ENCODE assay signal across 8 cellular contexts in the genomic region with DNA sequence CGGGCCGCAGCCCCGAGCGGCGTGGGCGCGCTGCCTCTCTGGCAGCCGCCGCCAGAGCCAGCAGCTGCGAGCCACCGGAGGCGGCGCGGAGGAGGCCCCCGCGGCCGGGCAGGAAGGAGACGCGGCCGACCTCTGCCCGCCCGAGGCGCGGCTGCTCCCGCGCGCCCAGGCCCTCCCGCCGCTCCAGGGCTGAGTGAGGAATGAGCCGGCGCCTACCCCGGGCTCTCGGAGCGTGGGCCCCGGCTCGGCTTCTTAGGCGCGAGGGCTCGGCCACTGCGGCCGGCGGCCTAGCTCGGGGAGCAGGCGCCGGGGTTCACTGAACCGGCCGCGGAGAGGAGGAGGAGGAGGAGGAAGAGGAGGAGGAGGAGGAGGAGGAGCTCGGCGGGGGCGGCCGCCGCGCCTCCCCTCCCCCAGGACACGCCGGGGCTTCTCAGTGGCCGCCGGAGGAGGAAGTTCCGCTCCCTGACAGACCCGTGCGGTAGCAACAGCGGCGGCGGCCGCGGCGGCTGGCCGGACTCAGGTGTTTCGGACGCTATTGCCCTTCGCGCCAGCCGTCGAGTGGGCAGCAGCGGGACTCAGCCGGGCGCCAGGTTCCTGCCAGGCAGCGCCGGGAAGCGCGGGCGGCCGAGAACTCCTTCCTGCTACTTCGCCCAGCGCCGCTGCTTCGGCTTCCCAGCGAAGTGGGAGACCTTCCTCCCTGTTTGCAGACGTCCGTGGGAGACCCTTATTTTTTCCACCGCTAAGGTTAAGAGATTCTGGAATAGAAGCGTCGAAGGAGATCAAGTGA. TPM values are rescaled to one million over a fixed set of nuclear protein-coding genes. Genes with fewer than 3 reads are reported as not detected.
DNase-seq lines count a peak whose midpoint lies in the region; ATAC-seq and TF ChIP-seq lines count a peak whose summit lies in the region.

TSS of gene MAN1A2 (plus strand) at position 468 of the 787 bp plus-strand sequence. CDS start 735 bp downstream, outside the sequence.

- intact Hi-C loops in activated CD4-positive, alpha-beta T cell treated with anti-CD3 and anti-CD28 coated beads for 36 hours (cut with DNase I, micrococcal nuclease), result loop anchor here (1.0 to 10.0 kb wide), 14 partner anchors 164 to 1775 kb away; partner anchors contain the start of genes GDAP2 (in 2 of the 2), WDR3 (in 2 of the 2), CD58 (in 1 of the 2) and TTF2 (in 1 of the 2)

- peak within 1 kb of the TSS; percentile 90 for H3K27ac ChIP-seq in layer of hippocampus (ENCODE audit: low read depth, low read length)

- TF ChIP-seq CTCF in choroid plexus epithelial cell (conservative IDR thresholded peaks at IDR 0.05; ENCODE audit: low read depth, low read length), result no peak

- CTCF ChIA-PET in activated CD4-positive, alpha-beta T cell treated with anti-CD3 and anti-CD28 coated beads for 36 hours (lab: Charles Lee), result interaction anchor here (0.8 to 1.3 kb wide), 2 partner anchors 22 to 124 kb away, joined by 3 to 4 read pairs; no protein-coding TSS in a partner anchor

- no peaks in the 10 kb centered on the region for H3K27me3 ChIP-seq in layer of hippocampus (ENCODE audit: control insufficient read depth, insufficient read depth, low read length)

- no peaks in the 10 kb centered on the region for H3K27me3 Mint-ChIP-seq in activated CD4-positive, alpha-beta T cell treated with anti-CD3 and anti-CD28 coated beads for 36 hours

- peak; percentile 71 for ATAC-seq in GM18511 (IDR thresholded peaks at IDR 0.05; ENCODE audit: unreplicated experiment)
- ATAC-seq in HG02981 (IDR thresholded peaks at IDR 0.05; ENCODE audit: unreplicated experiment), result peak; percentile 58
- peak; percentile 60 for ATAC-seq in activated CD4-positive, alpha-beta T cell treated with anti-CD3 and anti-CD28 coated beads for 36 hours

- H3K9me3 Mint-ChIP-seq in activated CD4-positive, alpha-beta T cell treated with anti-CD3 and anti-CD28 coated beads for 36 hours (ENCODE audit: low read depth), result no peaks in the 10 kb centered on the region

- POLR2A ChIA-PET in activated CD4-positive, alpha-beta T cell treated with anti-CD3 and anti-CD28 coated beads for 36 hours (lab: Charles Lee), result no interaction called here

- H3K27ac Mint-ChIP-seq in activated CD4-positive, alpha-beta T cell treated with anti-CD3 and anti-CD28 coated beads for 36 hours, result peak within 1 kb of the TSS; percentile 98

- H3K4me3 ChIP-seq in choroid plexus epithelial cell (ENCODE audit: low read depth, low read length), result peak within 1 kb of the TSS; percentile 75

- peaks cover 5% of the 10 kb centered on the region for H3K36me3 Mint-ChIP-seq in activated CD4-positive, alpha-beta T cell treated with anti-CD3 and anti-CD28 coated beads for 36 hours (ENCODE audit: low read depth)

- peak; percentile 77 for DNase-seq in A172 (ENCODE audit: low spot score)
- DNase-seq in NCI-H2227 treated with DMSO at 0.1 percent for 48 hours (lab: John Stamatoyannopoulos, UW), result peak; percentile 72
- peak; percentile 82 for DNase-seq in activated CD4-positive, alpha-beta T cell treated with anti-CD3 and anti-CD28 coated beads for 36 hours
- DNase-seq in choroid plexus epithelial cell (ENCODE audit: low read depth), result peak; percentile 74
- DNase-seq in stimulated activated CD4-positive, alpha-beta T cell treated with anti-CD3 and anti-CD28 coated beads, Interleukin-1b, Interleukin-23, amount 100 ng/mL, for 48 hours, result peak; percentile 64

- peaks cover 52% of the 10 kb centered on the region for H3K4me1 Mint-ChIP-seq in activated CD4-positive, alpha-beta T cell treated with anti-CD3 and anti-CD28 coated beads for 36 hours

- H3K4me3 Mint-ChIP-seq in activated CD4-positive, alpha-beta T cell treated with anti-CD3 and anti-CD28 coated beads for 36 hours, result peak within 1 kb of the TSS; percentile 85

RNA-seq across cellular contexts. Expression of gene MAN1A2, which starts in this region (rescaled TPM):
- total RNA-seq in A172 (2014; rRNA removed; shearing (Covaris generic)), result 23.9 and 36.4 TPM in 2 replicates
- total RNA-seq in activated CD4-positive, alpha-beta T cell treated with anti-CD3 and anti-CD28 coated beads for 36 hours, result 10 to 100 TPM; 18.5 to 20.4 TPM

Comparison
In these comparisons a context has a peak if more than half of its experiments do, and no peak if none do; other contexts are left out.
1. Peak in every context shown above with its lines: DNase-seq, ATAC-seq, H3K4me3 ChIP-seq and H3K27ac ChIP-seq.